Comparison of ENCODE assay signal across 8 cellular contexts in the genomic region with DNA sequence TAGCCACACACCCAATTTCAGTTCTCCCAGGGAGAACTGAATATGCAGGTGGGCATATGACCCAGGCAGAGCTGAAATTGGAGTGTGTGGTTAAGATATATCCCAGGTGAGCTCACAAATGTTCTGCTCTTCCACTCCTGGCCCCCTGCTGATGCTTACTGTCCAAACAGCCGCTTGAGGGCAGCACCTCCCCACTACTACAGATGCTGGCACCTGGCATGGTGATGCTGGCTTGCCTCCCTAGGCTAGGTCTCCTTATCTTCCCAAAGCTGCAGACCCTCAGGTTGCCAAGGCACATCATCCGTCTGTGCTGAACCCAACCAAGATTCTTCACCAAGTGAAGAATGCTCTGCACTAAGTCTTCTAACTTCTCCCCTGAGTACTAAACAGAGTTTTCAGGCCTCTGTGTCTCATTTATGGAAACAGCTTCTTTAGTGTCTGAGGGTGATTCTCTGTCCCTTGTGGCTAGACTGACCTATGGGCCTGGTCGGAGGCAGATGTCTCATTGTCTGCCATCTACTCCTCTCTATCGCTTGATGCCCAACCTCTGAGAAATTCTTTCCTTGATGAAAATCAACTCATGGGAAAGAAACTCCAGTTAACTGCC. TPM values are rescaled to one million over a fixed set of nuclear protein-coding genes. Genes with fewer than 3 reads are reported as not detected.
A peak's percentile ranks its signal among the peaks of the same experiment; 100 is the strongest.
DNase-seq lines count a peak whose midpoint lies in the region; ATAC-seq and FAIRE-seq lines count a peak whose summit lies in the region.

No MANE protein-coding gene starts in this region.

- no peaks in the 10 kb centered on the region for H3K36me3 Mint-ChIP-seq in CD8-positive, alpha-beta memory T cell

- H3K4me3 ChIP-seq in CD8-positive, alpha-beta memory T cell (ENCODE audit: low read length), result no peak overlapping the region

- H3K4me3 Mint-ChIP-seq in CD8-positive, alpha-beta memory T cell, result no peak overlapping the region

- no peak overlapping the region for H3K27ac ChIP-seq in CD8-positive, alpha-beta memory T cell (ENCODE audit: low read depth, low read length)

- peak; percentile 81 for ATAC-seq in GM21529 (IDR thresholded peaks at IDR 0.05; ENCODE audit: unreplicated experiment)
- peak; percentile 88 for ATAC-seq in Right ventricle myocardium inferior

- H3K27ac Mint-ChIP-seq in CD8-positive, alpha-beta memory T cell, result peak overlapping the region in 1 of 8 donors; percentile 22

- H3K9me3 Mint-ChIP-seq in CD8-positive, alpha-beta memory T cell, result no peaks in the 10 kb centered on the region

- FAIRE-seq in urothelium cell line (lab: Jason Lieb, UNC), result peak; percentile 92

- CTCF ChIA-PET in CD8-positive, alpha-beta memory T cell (lab: Charles Lee), result interaction anchor here (0.8 to 3.9 kb wide), 27 partner anchors 10 to 1109 kb away, joined by 3 to 46 read pairs (median 4); no protein-coding TSS in a partner anchor

- no peaks in the 10 kb centered on the region for H3K36me3 ChIP-seq in CD8-positive, alpha-beta memory T cell (ENCODE audit: insufficient read depth, low read length)

- no peaks in the 10 kb centered on the region for H3K27me3 ChIP-seq in CD8-positive, alpha-beta memory T cell (ENCODE audit: insufficient read depth, low read length, poor library complexity, severe bottlenecking)

- intact Hi-C loops in Right ventricle myocardium inferior (cut with DNase I) (loop anchor here (2.0 to 10.0 kb wide), 4 partner anchors 591 to 941 kb away; no protein-coding TSS in a partner anchor), posterior vena cava (cut with DNase I) (loop anchor here (5.0 to 10.0 kb wide), 3 partner anchors 531 to 744 kb away; no protein-coding TSS in a partner anchor)

- peak; percentile 53 to 77 (median 54) for DNase-seq in CD8-positive, alpha-beta memory T cell
- DNase-seq in NCI-H1092 (lab: John Stamatoyannopoulos, UW), result peak; percentile 29
- DNase-seq in SKM-1 (lab: John Stamatoyannopoulos, UW; ENCODE audit: unreplicated experiment), result peak; percentile 60
- DNase-seq in activated naive CD4-positive, alpha-beta T cell treated with anti-CD3 and anti-CD28 coated beads, Interleukin-2, amount 50 U/mL, for 16 hours, result peak; percentile 74
- DNase-seq in Right ventricle myocardium inferior (ENCODE audit: missing footprints), result peak; percentile 81
- peak; percentile 90 for DNase-seq in posterior vena cava (ENCODE audit: low spot score)
- peak; percentile 70 for DNase-seq in urothelium cell line (ENCODE audit: low spot score)

- H3K4me1 Mint-ChIP-seq in CD8-positive, alpha-beta memory T cell, result peaks cover 0 to 4% (median 0%) of the 10 kb centered on the region in 3 donors

- POLR2A ChIA-PET in CD8-positive, alpha-beta memory T cell (lab: Charles Lee), result interaction anchor here (1.3 kb wide), 1 partner anchor 164 kb away, joined by 4 read pairs; no protein-coding TSS in a partner anchor

- no peaks in the 10 kb centered on the region for H3K4me1 ChIP-seq in CD8-positive, alpha-beta memory T cell (ENCODE audit: insufficient read depth, low read length)

- no peaks in the 10 kb centered on the region for H3K9me3 ChIP-seq in CD8-positive, alpha-beta memory T cell (ENCODE audit: low read length)

- peaks cover 0 to 3% of the 10 kb centered on the region in 2 donors for H3K27me3 Mint-ChIP-seq in CD8-positive, alpha-beta memory T cell

RNA-seq across cellular contexts. Expression of a gene that starts 27.2 kb away (rescaled TPM):
- total RNA-seq in CD8-positive, alpha-beta memory T cell, result 100 to 1,000 TPM; 242 to 258 TPM
- polyA plus RNA-seq in CD8-positive, alpha-beta memory T cell, result 30.3 TPM
- total RNA-seq in Right ventricle myocardium inferior (0.57 TPM), posterior vena cava (not detected)

RNA-seq across cellular contexts. Expression of a gene that starts 59.8 kb away (rescaled TPM):
- total RNA-seq in CD8-positive, alpha-beta memory T cell, result 100 to 1,000 TPM; 316 to 350 TPM
- polyA plus RNA-seq in CD8-positive, alpha-beta memory T cell, result 90.6 TPM
- total RNA-seq in Right ventricle myocardium inferior (not detected), posterior vena cava (not detected)

Comparison
In these comparisons a context has a peak if more than half of its experiments do, and no peak if none do; other contexts are left out.
1. DNase-seq: peak in every context shown above with its lines; median percentile 90 in posterior vena cava; 81 in Right ventricle myocardium inferior; 74 in activated naive CD4-positive, alpha-beta T cell treated with anti-CD3 and anti-CD28 coated beads, Interleukin-2, amount 50 U/mL, for 16 hours; 70 in urothelium cell line; 60 in SKM-1; 54 in CD8-positive, alpha-beta memory T cell; 29 in NCI-H1092.
2. RNA of a gene that starts 27.2 kb away (total RNA-seq): 242 to 258 TPM in CD8-positive, alpha-beta memory T cell; 0.57 TPM in Right ventricle myocardium inferior (single experiment) and not detected in posterior vena cava; every median in the first group is over 100 times any median in the second.
3. RNA of a gene that starts 59.8 kb away (total RNA-seq): 316 to 350 TPM in CD8-positive, alpha-beta memory T cell; not detected in posterior vena cava and not detected in Right ventricle myocardium inferior (single experiment); every median in the first group is over 100 times any median in the second.